15 cellular contexts compared by ENCODE assay signal in the genomic region with DNA sequence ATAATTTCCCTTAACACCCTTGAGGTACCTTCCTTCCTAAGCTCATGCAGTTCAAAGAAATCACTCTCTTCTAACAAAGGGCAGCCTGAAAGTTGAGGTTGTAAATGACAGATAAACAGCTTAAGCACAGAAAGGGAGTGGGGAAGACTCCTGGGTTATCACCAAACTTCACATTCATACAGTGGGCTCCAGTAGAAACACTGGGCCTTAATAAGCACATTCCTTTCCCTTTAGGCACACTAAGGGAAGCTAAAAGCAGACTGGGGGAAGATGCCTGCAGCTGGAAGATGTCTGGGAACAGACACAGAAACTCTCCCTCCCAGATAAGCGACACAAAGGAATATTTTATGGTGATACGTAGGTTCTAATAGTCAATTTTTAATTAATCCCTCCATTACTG.
DNase-seq lines count a peak whose midpoint lies in the region; ATAC-seq and TF ChIP-seq lines count a peak whose summit lies in the region.
"Had no signal": no experiment of that assay in that cellular context is flagged by ENCODE, and none has a peak within 500 bp of the region (broad histone marks: within the 10 kb centered on the region; RNA-seq: fewer than 3 reads in every experiment).

No MANE protein-coding gene starts in this region.

- H3F3A ChIP-seq in smooth muscle cell (ENCODE audit: low read depth): no peaks in the 10 kb centered on the region

- no peak overlapping the region for H3K23ac ChIP-seq in IMR-90 (ENCODE audit: low read depth, low read length)

- no peaks in the 10 kb centered on the region for H3K79me1 ChIP-seq in IMR-90 (ENCODE audit: low read depth in 1 of 2, low read length in 2 of 2)

- no peak overlapping the region for H2AK5ac ChIP-seq in IMR-90 (ENCODE audit: low read depth, low read length)

- no peak overlapping the region for H2BK120ac ChIP-seq in IMR-90 (ENCODE audit: low read depth, low read length)

- H3K4ac ChIP-seq in IMR-90 (ENCODE audit: low read depth, low read length): no peak overlapping the region

- DNase-seq in IMR-90 (peak; percentile 27), astrocyte of the hippocampus (ENCODE audit: low read depth, low spot score) (peak; percentile 27), kidney tubule cell (ENCODE audit: low spot score) (peak; percentile 62), smooth muscle cell (lab: John Stamatoyannopoulos, UW; ENCODE audit: unreplicated experiment) (no peak), NCI-H748 (lab: John Stamatoyannopoulos, UW; ENCODE audit: unreplicated experiment) (no peak)
- no peak for DNase-seq in stimulated activated CD4-positive, alpha-beta T cell treated with anti-CD3 and anti-CD28 coated beads, Interleukin-4, amount 100 ng/mL, for 1 hour
- DNase-seq: DMS79 treated with DMSO at 0.1 percent for 48 hours, NCI-H1105 treated with DMSO at 0.1 percent for 48 hours, NCI-H1694, NCI-H2081 treated with DMSO at 0.1 percent for 48 hours, NCI-H510A, NCI-H82 had no signal

- H2AFZ ChIP-seq in IMR-90 (replicated peaks; ENCODE audit: low read length, poor library complexity) (no peak overlapping the region), smooth muscle cell (ENCODE audit: low read depth) (no peak overlapping the region)

- dilution Hi-C loops in IMR-90 (cut with HindIII; ENCODE audit: low sequenced_read_pairs, unreplicated experiment): no loop called here

- H3K14ac ChIP-seq in IMR-90 (replicated peaks; ENCODE audit: low read depth, low read length): no peak overlapping the region

- no peak overlapping the region for H3K4me3 ChIP-seq in IMR-90 (ENCODE audit: insufficient read depth, low read depth, low read length)
- H3K4me3 ChIP-seq in smooth muscle cell: no peak overlapping the region

- POLR2A ChIA-PET in IMR-90 (lab: Charles Lee; ENCODE audit: unreplicated experiment): no interaction called here

- H3K4me2 ChIP-seq in IMR-90 (ENCODE audit: low read depth, low read length) (no peak overlapping the region), smooth muscle cell (peak overlapping the region; percentile 41)

- H4K8ac ChIP-seq in IMR-90 (ENCODE audit: low read depth in 2 of 2, low read length in 2 of 2): no peak overlapping the region

- no peak overlapping the region for H2BK20ac ChIP-seq in IMR-90 (ENCODE audit: low read depth, low read length)

- no peak overlapping the region for H2BK5ac ChIP-seq in IMR-90 (ENCODE audit: low read depth, low read length, poor library complexity, severe bottlenecking)

- H3K18ac ChIP-seq in IMR-90 (ENCODE audit: low read depth, low read length): no peak overlapping the region

- no peak overlapping the region for H2BK15ac ChIP-seq in IMR-90 (ENCODE audit: low read depth, low read length)

- no peaks in the 10 kb centered on the region for H3K79me2 ChIP-seq in smooth muscle cell (ENCODE audit: low read depth)

- H3K4me1 ChIP-seq in IMR-90 (ENCODE audit: control insufficient read depth, insufficient read depth, low read length) (no peaks in the 10 kb centered on the region), smooth muscle cell (ENCODE audit: low read depth) (no peaks in the 10 kb centered on the region)

- no peak overlapping the region for H2AK9ac ChIP-seq in IMR-90 (replicated peaks; ENCODE audit: low read depth, low read length, poor library complexity)

- ATAC-seq in IMR-90 (ENCODE audit: low read depth) (peak; percentile 27; the same call in 1 of the 2 replicates), HG02678 (IDR thresholded peaks at IDR 0.05; ENCODE audit: unreplicated experiment) (no peak)
- ATAC-seq: HCT116 had no signal

- no peak overlapping the region for H3K9ac ChIP-seq in IMR-90 (ENCODE audit: low read depth, low read length)
- no peak overlapping the region for H3K9ac ChIP-seq in smooth muscle cell (ENCODE audit: low read depth)

- in situ Hi-C loops in IMR-90 (cut with MboI; ENCODE audit: low sequenced_read_pairs): no loop called here

- no peaks in the 10 kb centered on the region for H3K36me3 ChIP-seq in IMR-90 (ENCODE audit: control insufficient read depth, insufficient read depth, low read length)
- no peaks in the 10 kb centered on the region for H3K36me3 ChIP-seq in smooth muscle cell (ENCODE audit: low read depth)

- no peaks in the 10 kb centered on the region for H3K9me1 ChIP-seq in IMR-90 (ENCODE audit: insufficient read depth, low read length)

- no peak for TF ChIP-seq RAD21 in IMR-90 (IDR thresholded peaks at IDR 0.05; ENCODE audit: low read length)

- H3K27ac ChIP-seq in IMR-90 (ENCODE audit: insufficient read depth, low read length) (no peak overlapping the region), smooth muscle cell (ENCODE audit: low read depth) (peak overlapping the region; percentile 62)
- H3K27ac ChIP-seq: RWPE1 had no signal

- CTCF ChIA-PET in IMR-90 (lab: Yijun Ruan, JAX): no interaction called here

- H3K56ac ChIP-seq in IMR-90 (ENCODE audit: extremely low read depth, insufficient read depth, low read length): no peak overlapping the region

- no peaks in the 10 kb centered on the region for H4K20me1 ChIP-seq in IMR-90 (ENCODE audit: insufficient read depth, low read length)
- no peaks in the 10 kb centered on the region for H4K20me1 ChIP-seq in smooth muscle cell (ENCODE audit: low read depth)

- H3K27me3 ChIP-seq in IMR-90 (ENCODE audit: control insufficient read depth, insufficient read depth, low read length): no peaks in the 10 kb centered on the region
- H3K27me3 ChIP-seq in smooth muscle cell (ENCODE audit: low read depth): no peaks in the 10 kb centered on the region

- WGBS in IMR-90 (ENCODE audit: extremely low coverage in 2 of 2, insufficient read length in 1 of 2), 2 experiments: no CpG with 5 or more reads among the region's 2 CpGs
- 26% methylated on average over 2 of the region's 2 CpGs for whole genome bisulfite sequencing in smooth muscle cell (ENCODE audit: low lambda C conversion rate)

- TF ChIP-seq POLR2A in IMR-90 (IDR thresholded peaks at IDR 0.05; ENCODE audit: low read depth, low read length): no peak

- BruUV-seq in IMR-90 (replicated peaks; lab: Mats Ljungman, UMichigan): no TSS peak

- TF ChIP-seq CTCF in IMR-90 (conservative IDR thresholded peaks at IDR 0.05; ENCODE audit: low read depth, low read length) (no peak), smooth muscle cell (IDR thresholded peaks at IDR 0.05; ENCODE audit: borderline replicate concordance, insufficient read depth, poor library complexity, severe bottlenecking) (no peak)

- H3K9me3 ChIP-seq in IMR-90 (ENCODE audit: control insufficient read depth, insufficient read depth, low read length): no peaks in the 10 kb centered on the region
- H3K9me3 ChIP-seq in smooth muscle cell (replicated peaks; ENCODE audit: low read depth): no peaks in the 10 kb centered on the region

- no peak overlapping the region for H4K91ac ChIP-seq in IMR-90 (ENCODE audit: insufficient read depth, low read depth, low read length)

- intact Hi-C loops in IMR-90 (cut with micrococcal nuclease): no loop called here

- no peak overlapping the region for H4K5ac ChIP-seq in IMR-90 (ENCODE audit: low read depth, low read length)

TF ChIP-seq in IMR-90, 13 proteins besides CTCF, POLR2A, EP300 and RAD21:
- TF ChIP-seq CHD1 (IDR thresholded peaks at IDR 0.05; ENCODE audit: low read depth, low read length) (no peak), RCOR1 (IDR thresholded peaks at IDR 0.05; ENCODE audit: insufficient replicate concordance, low read length) (no peak), CEBPB (IDR thresholded peaks at IDR 0.05; ENCODE audit: low read depth, low read length) (no peak), SMC3 (IDR thresholded peaks at IDR 0.05; ENCODE audit: low read depth, low read length) (no peak), MAFK (IDR thresholded peaks at IDR 0.05; ENCODE audit: low read depth, low read length) (no peak), MAZ (IDR thresholded peaks at IDR 0.05; ENCODE audit: borderline replicate concordance, low read depth, low read length) (no peak)
- TF ChIP-seq, protein P1, sequence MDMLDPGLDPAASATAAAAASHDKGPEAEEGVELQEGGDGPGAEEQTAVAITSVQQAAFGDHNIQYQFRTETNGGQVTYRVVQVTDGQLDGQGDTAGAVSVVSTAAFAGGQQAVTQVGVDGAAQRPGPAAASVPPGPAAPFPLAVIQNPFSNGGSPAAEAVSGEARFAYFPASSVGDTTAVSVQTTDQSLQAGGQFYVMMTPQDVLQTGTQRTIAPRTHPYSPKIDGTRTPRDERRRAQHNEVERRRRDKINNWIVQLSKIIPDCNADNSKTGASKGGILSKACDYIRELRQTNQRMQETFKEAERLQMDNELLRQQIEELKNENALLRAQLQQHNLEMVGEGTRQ (IDR thresholded peaks at IDR 0.05; ENCODE audit: low read depth, low read length): no peak
- TF ChIP-seq, protein P2, sequence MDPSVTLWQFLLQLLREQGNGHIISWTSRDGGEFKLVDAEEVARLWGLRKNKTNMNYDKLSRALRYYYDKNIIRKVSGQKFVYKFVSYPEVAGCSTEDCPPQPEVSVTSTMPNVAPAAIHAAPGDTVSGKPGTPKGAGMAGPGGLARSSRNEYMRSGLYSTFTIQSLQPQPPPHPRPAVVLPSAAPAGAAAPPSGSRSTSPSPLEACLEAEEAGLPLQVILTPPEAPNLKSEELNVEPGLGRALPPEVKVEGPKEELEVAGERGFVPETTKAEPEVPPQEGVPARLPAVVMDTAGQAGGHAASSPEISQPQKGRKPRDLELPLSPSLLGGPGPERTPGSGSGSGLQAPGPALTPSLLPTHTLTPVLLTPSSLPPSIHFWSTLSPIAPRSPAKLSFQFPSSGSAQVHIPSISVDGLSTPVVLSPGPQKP (IDR thresholded peaks at IDR 0.05; ENCODE audit: borderline replicate concordance, low read depth, low read length): no peak
TF ChIP-seq in IMR-90: peak in this region for 0.

Comparison
In these comparisons a context has a peak if more than half of its experiments do, and no peak if none do; other contexts are left out.
1. DNase-seq: peak in IMR-90 (single experiment), astrocyte of the hippocampus (single experiment) and kidney tubule cell (single experiment); none in smooth muscle cell (single experiment), stimulated activated CD4-positive, alpha-beta T cell treated with anti-CD3 and anti-CD28 coated beads, Interleukin-4, amount 100 ng/mL, for 1 hour (single experiment) and NCI-H748 (single experiment).